In genomic region chr15:92410544-92410943, GRCh38 we compare ENCODE assay signal across 25 cellular contexts. TPM values are rescaled to one million over a fixed set of nuclear protein-coding genes. Genes with fewer than 3 reads are reported as not detected.
"Had no signal": no experiment of that assay in that cellular context is flagged by ENCODE, and none has a peak within 500 bp of the region (broad histone marks: within the 10 kb centered on the region; RNA-seq: fewer than 3 reads in every experiment).

No MANE protein-coding gene starts in this region.

- ATAC-seq: effector memory CD8-positive, alpha-beta T cell; esophagus mucosa; foreskin keratinocyte; gastroesophageal sphincter; heart left ventricle; left colon; left lobe of liver; lower lobe of right lung had no signal

- H3K4me3 ChIP-seq: colonic mucosa, esophagus squamous epithelium, gastroesophageal sphincter, heart left ventricle, hepatocyte, left ventricle myocardium inferior, lower lobe of right lung had no signal

- H3K4me2 ChIP-seq: hepatocyte had no signal

- H3K9me3 ChIP-seq: colonic mucosa, esophagus squamous epithelium, gastroesophageal sphincter, heart left ventricle, left ventricle myocardium inferior, lower lobe of right lung had no signal

- H3K27ac ChIP-seq: colonic mucosa, epithelial cell of prostate, esophagus squamous epithelium, foreskin keratinocyte, gastroesophageal sphincter, heart left ventricle, hepatocyte, left ventricle myocardium inferior, lower lobe of right lung had no signal

- H3K4me1 ChIP-seq: colonic mucosa, esophagus squamous epithelium, foreskin keratinocyte, gastroesophageal sphincter, lower lobe of right lung had no signal

- H3K27me3 ChIP-seq: colonic mucosa, foreskin keratinocyte, gastroesophageal sphincter had no signal

- H3K36me3 ChIP-seq: colonic mucosa, esophagus squamous epithelium, gastroesophageal sphincter, heart left ventricle, left ventricle myocardium inferior, lower lobe of right lung had no signal

- H2AFZ ChIP-seq: hepatocyte had no signal

- H3K79me2 ChIP-seq: hepatocyte had no signal

- DNase-seq: colonic mucosa; cortex of kidney; effector CD8-positive, alpha-beta T cell; effector memory CD8-positive, alpha-beta T cell; endodermal cell; erythroblast; esophagus squamous epithelium; foreskin keratinocyte; heart left ventricle; hypothalamus; immature natural killer cell; islet precursor cell; kidney; kidney glomerular epithelial cell; left colon; left ventricle myocardium inferior; lower lobe of right lung; mesenchymal stem cell; midbrain had no signal

RNA-seq across cellular contexts. Expression of gene ST8SIA2, which starts 16.9 kb away (rescaled TPM):
- total RNA-seq: esophagus squamous epithelium, gastroesophageal sphincter, left lobe of liver, liver, lower lobe of right lung had no signal
- polyA plus RNA-seq: immature natural killer cell, liver had no signal
